In the genomic region with DNA sequence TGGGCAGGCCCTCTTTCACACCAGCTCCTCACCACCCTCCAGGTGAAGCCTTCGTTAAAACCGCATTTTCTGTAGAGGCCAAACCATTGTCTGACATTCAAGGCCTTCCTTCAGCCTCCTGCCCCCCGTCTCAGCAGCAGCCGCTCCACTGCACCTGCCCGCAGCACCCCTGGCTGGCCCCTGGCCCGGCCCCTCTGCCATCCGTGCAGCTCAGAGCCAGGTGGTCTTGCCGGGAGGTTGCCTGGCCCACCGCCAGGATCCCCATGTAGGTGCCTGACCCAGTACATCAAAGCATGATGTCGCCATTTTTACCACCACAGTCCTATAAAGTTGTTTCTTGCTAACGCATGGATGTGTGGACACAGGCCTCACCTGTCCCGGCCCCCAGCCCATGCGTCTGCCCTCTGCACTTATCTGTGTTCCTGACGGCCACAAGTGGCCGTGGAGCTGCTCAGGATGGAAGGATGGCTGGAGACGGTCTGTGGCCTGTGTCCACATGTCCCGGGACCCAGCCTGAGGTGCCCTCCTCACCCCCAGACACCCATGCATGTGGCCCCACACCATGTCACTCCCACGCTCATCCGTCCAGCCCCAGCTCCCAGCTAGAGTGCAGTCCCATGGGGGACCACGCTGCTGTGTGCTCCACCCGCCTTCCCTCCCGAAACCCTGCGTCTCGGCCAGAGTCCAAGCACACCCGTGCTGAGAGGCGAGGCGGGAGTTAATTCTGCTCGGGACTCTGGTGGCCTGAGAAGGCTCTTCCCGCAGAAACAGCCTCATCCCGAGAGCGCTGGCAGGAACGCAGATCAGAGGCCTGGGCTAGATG, we compare ENCODE assay signal across 13 cellular contexts.
DNase-seq lines count a peak whose midpoint lies in the region; ATAC-seq and TF ChIP-seq lines count a peak whose summit lies in the region.
"Had no signal": no experiment of that assay in that cellular context is flagged by ENCODE, and none has a peak within 500 bp of the region (broad histone marks: within the 10 kb centered on the region; RNA-seq: fewer than 3 reads in every experiment).

No MANE protein-coding gene starts in this region.

- intact Hi-C loops in natural killer cell (cut with micrococcal nuclease), result no loop called here

- H3K9me3 Mint-ChIP-seq in activated T-cell treated with anti-CD3 and anti-CD28 coated beads, Interleukin-2, amount 50 U/mL, for 24 hours, result no peaks in the 10 kb centered on the region
- H3K9me3 Mint-ChIP-seq in activated T-cell treated with anti-CD3 and anti-CD28 coated beads, Interleukin-2, amount 50 U/mL, for 4 hours, result no peaks in the 10 kb centered on the region
- H3K9me3 Mint-ChIP-seq in activated naive CD8-positive, alpha-beta T cell treated with anti-CD3 and anti-CD28 coated beads for 36 hours, result no peaks in the 10 kb centered on the region
- H3K9me3 Mint-ChIP-seq in nephron (no peaks in the 10 kb centered on the region), natural killer cell (no peaks in the 10 kb centered on the region)
- H3K9me3 Mint-ChIP-seq: CD8-positive, alpha-beta memory T cell had no signal

- no peak for TF ChIP-seq POLR2A in suprapubic skin (IDR thresholded peaks at IDR 0.05)

- no peak overlapping the region for H3K4me3 Mint-ChIP-seq in activated T-cell treated with anti-CD3 and anti-CD28 coated beads, Interleukin-2, amount 50 U/mL, for 24 hours
- no peak overlapping the region for H3K4me3 Mint-ChIP-seq in activated T-cell treated with anti-CD3 and anti-CD28 coated beads, Interleukin-2, amount 50 U/mL, for 4 hours
- no peak overlapping the region for H3K4me3 Mint-ChIP-seq in activated naive CD8-positive, alpha-beta T cell treated with anti-CD3 and anti-CD28 coated beads for 36 hours
- no peak overlapping the region for H3K4me3 Mint-ChIP-seq in nephron
- H3K4me3 Mint-ChIP-seq in natural killer cell, result no peak overlapping the region

- no peaks in the 10 kb centered on the region for H3K27me3 Mint-ChIP-seq in activated T-cell treated with anti-CD3 and anti-CD28 coated beads, Interleukin-2, amount 50 U/mL, for 24 hours
- H3K27me3 Mint-ChIP-seq in activated T-cell treated with anti-CD3 and anti-CD28 coated beads, Interleukin-2, amount 50 U/mL, for 4 hours (ENCODE audit: low read depth), result no peaks in the 10 kb centered on the region
- H3K27me3 Mint-ChIP-seq in activated naive CD8-positive, alpha-beta T cell treated with anti-CD3 and anti-CD28 coated beads for 36 hours, result no peaks in the 10 kb centered on the region
- H3K27me3 Mint-ChIP-seq in nephron (ENCODE audit: low read depth) (peaks cover 4% of the 10 kb centered on the region), natural killer cell (ENCODE audit: low read depth in 2 of 2) (no peaks in the 10 kb centered on the region)
- H3K27me3 Mint-ChIP-seq: CD8-positive, alpha-beta memory T cell had no signal

- TF ChIP-seq CTCF in nephron (IDR thresholded peaks at IDR 0.05; ENCODE audit: unreplicated experiment in 3 of 3) (no peak), natural killer cell (IDR thresholded peaks at IDR 0.05) (no peak), suprapubic skin (IDR thresholded peaks at IDR 0.05) (no peak)

- H3K27ac ChIP-seq in KOPT-K1 (ENCODE audit: low read depth, low read length, poor library complexity, severe bottlenecking), result peak overlapping the region; percentile 53
- H3K27ac ChIP-seq in suprapubic skin, result no peak overlapping the region

- DNase-seq in activated T-cell treated with anti-CD3 and anti-CD28 coated beads, Interleukin-2, amount 50 U/mL, for 24 hours, result no peak
- no peak for DNase-seq in activated T-cell treated with anti-CD3 and anti-CD28 coated beads, Interleukin-2, amount 50 U/mL, for 4 hours
- no peak for DNase-seq in activated naive CD8-positive, alpha-beta T cell treated with anti-CD3 and anti-CD28 coated beads for 36 hours
- DNase-seq in natural killer cell, result no peak
- no peak for DNase-seq in suprapubic skin (ENCODE audit: low spot score in 2 of 2)
- DNase-seq: CD8-positive, alpha-beta memory T cell; DMS79; NCI-H1930; NCI-H524 had no signal

- WGBS in suprapubic skin, result 92% methylated on average over 29 of the region's 32 CpGs

- H3K36me3 ChIP-seq in KOPT-K1 (ENCODE audit: insufficient read depth, low read length) (peaks cover 79% of the 10 kb centered on the region), suprapubic skin (peaks cover 30% of the 10 kb centered on the region)

- H3K27ac Mint-ChIP-seq in activated T-cell treated with anti-CD3 and anti-CD28 coated beads, Interleukin-2, amount 50 U/mL, for 24 hours, result peak overlapping the region; percentile 73
- peak overlapping the region; percentile 82 for H3K27ac Mint-ChIP-seq in activated naive CD8-positive, alpha-beta T cell treated with anti-CD3 and anti-CD28 coated beads for 36 hours
- peak overlapping the region in 2 of 3 experiments; percentile 67 to 85 for H3K27ac Mint-ChIP-seq in nephron
- H3K27ac Mint-ChIP-seq in natural killer cell, result peak overlapping the region in 1 of 2 donors; percentile 44

- peaks cover 82% of the 10 kb centered on the region for H3K36me3 Mint-ChIP-seq in activated T-cell treated with anti-CD3 and anti-CD28 coated beads, Interleukin-2, amount 50 U/mL, for 24 hours (ENCODE audit: low read depth)
- peaks cover 38% of the 10 kb centered on the region for H3K36me3 Mint-ChIP-seq in activated T-cell treated with anti-CD3 and anti-CD28 coated beads, Interleukin-2, amount 50 U/mL, for 4 hours (ENCODE audit: insufficient read depth)
- peaks cover 12% of the 10 kb centered on the region for H3K36me3 Mint-ChIP-seq in activated naive CD8-positive, alpha-beta T cell treated with anti-CD3 and anti-CD28 coated beads for 36 hours
- H3K36me3 Mint-ChIP-seq in nephron (ENCODE audit: low read depth), result peaks cover 36% of the 10 kb centered on the region
- no peaks in the 10 kb centered on the region for H3K36me3 Mint-ChIP-seq in natural killer cell

- H3K9me3 ChIP-seq in KOPT-K1 (ENCODE audit: insufficient read depth, low read length, poor library complexity, severe bottlenecking) (no peaks in the 10 kb centered on the region), suprapubic skin (no peaks in the 10 kb centered on the region)

- H3K4me1 Mint-ChIP-seq in activated T-cell treated with anti-CD3 and anti-CD28 coated beads, Interleukin-2, amount 50 U/mL, for 24 hours (ENCODE audit: low read depth), result peaks cover 37% of the 10 kb centered on the region
- H3K4me1 Mint-ChIP-seq in activated T-cell treated with anti-CD3 and anti-CD28 coated beads, Interleukin-2, amount 50 U/mL, for 4 hours (ENCODE audit: low read depth), result peaks cover 33% of the 10 kb centered on the region
- peaks cover 24% of the 10 kb centered on the region for H3K4me1 Mint-ChIP-seq in activated naive CD8-positive, alpha-beta T cell treated with anti-CD3 and anti-CD28 coated beads for 36 hours
- H3K4me1 Mint-ChIP-seq in nephron (peaks cover 27% of the 10 kb centered on the region), natural killer cell (peaks cover 0 to 7% of the 10 kb centered on the region in 2 donors)

- H3K4me3 ChIP-seq in suprapubic skin, result no peak overlapping the region
- H3K4me3 ChIP-seq: lung had no signal

- H3K4me1 ChIP-seq in suprapubic skin, result peaks cover 22% of the 10 kb centered on the region

- no peaks in the 10 kb centered on the region for H3K27me3 ChIP-seq in suprapubic skin

- TF ChIP-seq EP300 in suprapubic skin (IDR thresholded peaks at IDR 0.05), result no peak

- ATAC-seq in activated T-cell treated with anti-CD3 and anti-CD28 coated beads, Interleukin-2, amount 50 U/mL, for 4 hours, result no peak
- no peak for ATAC-seq in SK-N-SH treated with all-trans-retinoic acid at 6 μM for 48 hours
- no peak for ATAC-seq in natural killer cell

TF ChIP-seq in SK-N-SH treated with all-trans-retinoic acid at 6 μM for 48 hours, 23 proteins besides CTCF, POLR2A, EP300 and RAD21 (continues in another document):
- TF ChIP-seq TCF4 (CRISPR knock-in tag; IDR thresholded peaks at IDR 0.05; ENCODE audit: borderline replicate concordance), result no peak
- TF ChIP-seq CSRNP3 (CRISPR knock-in tag; IDR thresholded peaks at IDR 0.05), result no peak
- no peak for TF ChIP-seq OSR1 (CRISPR knock-in tag; IDR thresholded peaks at IDR 0.05)
- TF ChIP-seq PPARA (CRISPR knock-in tag; IDR thresholded peaks at IDR 0.05; ENCODE audit: borderline replicate concordance), result no peak
- TF ChIP-seq SNAI2 (CRISPR knock-in tag; IDR thresholded peaks at IDR 0.05), result no peak
- TF ChIP-seq RARB (CRISPR knock-in tag; IDR thresholded peaks at IDR 0.05), result no peak
- TF ChIP-seq, protein P1, sequence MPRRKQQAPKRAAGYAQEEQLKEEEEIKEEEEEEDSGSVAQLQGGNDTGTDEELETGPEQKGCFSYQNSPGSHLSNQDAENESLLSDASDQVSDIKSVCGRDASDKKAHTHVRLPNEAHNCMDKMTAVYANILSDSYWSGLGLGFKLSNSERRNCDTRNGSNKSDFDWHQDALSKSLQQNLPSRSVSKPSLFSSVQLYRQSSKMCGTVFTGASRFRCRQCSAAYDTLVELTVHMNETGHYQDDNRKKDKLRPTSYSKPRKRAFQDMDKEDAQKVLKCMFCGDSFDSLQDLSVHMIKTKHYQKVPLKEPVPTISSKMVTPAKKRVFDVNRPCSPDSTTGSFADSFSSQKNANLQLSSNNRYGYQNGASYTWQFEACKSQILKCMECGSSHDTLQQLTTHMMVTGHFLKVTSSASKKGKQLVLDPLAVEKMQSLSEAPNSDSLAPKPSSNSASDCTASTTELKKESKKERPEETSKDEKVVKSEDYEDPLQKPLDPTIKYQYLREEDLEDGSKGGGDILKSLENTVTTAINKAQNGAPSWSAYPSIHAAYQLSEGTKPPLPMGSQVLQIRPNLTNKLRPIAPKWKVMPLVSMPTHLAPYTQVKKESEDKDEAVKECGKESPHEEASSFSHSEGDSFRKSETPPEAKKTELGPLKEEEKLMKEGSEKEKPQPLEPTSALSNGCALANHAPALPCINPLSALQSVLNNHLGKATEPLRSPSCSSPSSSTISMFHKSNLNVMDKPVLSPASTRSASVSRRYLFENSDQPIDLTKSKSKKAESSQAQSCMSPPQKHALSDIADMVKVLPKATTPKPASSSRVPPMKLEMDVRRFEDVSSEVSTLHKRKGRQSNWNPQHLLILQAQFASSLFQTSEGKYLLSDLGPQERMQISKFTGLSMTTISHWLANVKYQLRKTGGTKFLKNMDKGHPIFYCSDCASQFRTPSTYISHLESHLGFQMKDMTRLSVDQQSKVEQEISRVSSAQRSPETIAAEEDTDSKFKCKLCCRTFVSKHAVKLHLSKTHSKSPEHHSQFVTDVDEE (CRISPR knock-in tag; IDR thresholded peaks at IDR 0.05), result no peak
- TF ChIP-seq ZFP3 (CRISPR knock-in tag; IDR thresholded peaks at IDR 0.05), result no peak
